Comparison of ENCODE assay signal across 22 cellular contexts in genomic region chr10:131829156-131829930, GRCh38.
"Had no signal": no experiment of that assay in that cellular context is flagged by ENCODE, and none has a peak within 500 bp of the region (broad histone marks: within the 10 kb centered on the region; RNA-seq: fewer than 3 reads in every experiment).

No MANE protein-coding gene starts in this region.

- H3K4me3 ChIP-seq: body of pancreas, cardiac muscle cell, gastroesophageal sphincter, heart left ventricle, left ventricle myocardium inferior, pancreas, thyroid gland, vagina had no signal

- DNase-seq: activated CD4-positive, alpha-beta memory T cell treated with anti-CD3 and anti-CD28 coated beads for 36 hours; activated CD4-positive, alpha-beta T cell treated with anti-CD3 and anti-CD28 coated beads for 4 hours; activated CD4-positive, CD25-positive, alpha-beta regulatory T cell; activated effector memory CD4-positive, alpha-beta T cell treated with Interleukin-2 at 50 U/mL for 16 hours; activated naive CD4-positive, alpha-beta T cell treated with anti-CD3 and anti-CD28 coated beads for 36 hours; activated naive CD8-positive, alpha-beta T cell treated with anti-CD3 and anti-CD28 coated beads, Interleukin-2, amount 50 U/mL, for 24 hours; activated T-cell treated with anti-CD3 and anti-CD28 coated beads, Interleukin-2, amount 50 U/mL, for 72 hours; body of pancreas; left ventricle myocardium inferior; mammary epithelial cell; naive thymus-derived CD8-positive, alpha-beta T cell; stimulated activated CD4-positive, alpha-beta T cell treated with anti-CD3 and anti-CD28 coated beads, Interleukin-4, amount 100 ng/mL, for 1 hour; stimulated activated naive CD4-positive, alpha-beta T cell; thyroid gland had no signal

- H3K9me3 ChIP-seq: body of pancreas, neutrophil, pancreas, thyroid gland, vagina had no signal

- H3K4me1 ChIP-seq: body of pancreas, gastroesophageal sphincter, left ventricle myocardium inferior, pancreas, thyroid gland, vagina had no signal

- H3K36me3 ChIP-seq: cardiac muscle cell, gastroesophageal sphincter, heart left ventricle, left ventricle myocardium inferior, neutrophil, pancreas, thyroid gland, vagina had no signal

- ATAC-seq: activated naive CD8-positive, alpha-beta T cell treated with anti-CD3 and anti-CD28 coated beads, Interleukin-2, amount 50 U/mL, for 24 hours; activated T-cell treated with anti-CD3 and anti-CD28 coated beads, Interleukin-2, amount 50 U/mL, for 72 hours; body of pancreas; gastroesophageal sphincter; heart left ventricle; naive thymus-derived CD8-positive, alpha-beta T cell; pancreas had no signal

- FAIRE-seq: keratinocyte, pancreas had no signal

- H3K27me3 ChIP-seq: body of pancreas, cardiac muscle cell, pancreas, thyroid gland, vagina had no signal

- H3K27ac ChIP-seq: body of pancreas, cardiac muscle cell, epithelial cell of prostate, gastroesophageal sphincter, heart left ventricle, left ventricle myocardium inferior, neutrophil, pancreas, thyroid gland, vagina had no signal
